ENCODE assay signal across 8 cellular contexts in the genomic region with DNA sequence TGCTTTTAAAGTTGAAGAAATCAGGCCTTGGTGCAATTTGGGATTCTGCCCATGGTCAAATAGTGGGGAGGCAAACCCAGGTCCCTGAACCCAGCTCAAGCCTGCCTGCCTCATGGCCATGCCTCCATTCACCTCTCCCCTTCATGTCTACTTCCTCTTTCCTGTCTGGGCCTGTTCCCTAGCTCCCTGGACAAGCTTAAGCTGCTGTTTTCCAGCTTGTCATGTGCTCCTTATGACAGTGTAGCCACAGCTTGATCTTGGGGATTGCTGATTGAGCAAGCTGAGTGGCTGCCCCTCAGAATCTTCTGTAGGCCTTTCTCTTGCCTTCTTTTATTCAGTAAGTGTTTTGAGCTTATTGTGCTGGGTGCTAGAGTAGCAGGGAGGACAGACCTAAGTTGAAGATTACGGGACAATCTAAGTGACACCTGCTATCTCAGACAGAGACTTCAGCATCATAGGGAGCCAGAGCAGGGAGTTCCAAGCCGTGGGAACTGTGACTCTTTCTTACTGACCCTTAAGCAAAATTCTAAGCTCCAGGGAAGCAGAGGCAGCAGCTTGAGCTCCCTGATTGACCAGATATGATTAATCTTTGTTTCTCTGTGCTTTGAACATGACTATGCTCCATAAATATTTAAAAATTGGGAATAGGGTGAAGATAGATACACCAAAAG. TPM values are rescaled to one million over a fixed set of nuclear protein-coding genes. Genes with fewer than 3 reads are reported as not detected.
A peak's percentile ranks its signal among the peaks of the same experiment; 100 is the strongest.
DNase-seq lines count a peak whose midpoint lies in the region; ATAC-seq and TF ChIP-seq lines count a peak whose summit lies in the region.

No MANE protein-coding gene starts in this region.

- TF ChIP-seq CTCF in left ventricle myocardium inferior (IDR thresholded peaks at IDR 0.05; ENCODE audit: borderline replicate concordance), result no peak
- TF ChIP-seq CTCF in GM20000 (IDR thresholded peaks at IDR 0.05; ENCODE audit: extremely low read depth, missing control alignments), result no peak

- intact Hi-C loops in left ventricle myocardium inferior (cut with micrococcal nuclease), result no loop called here

- ATAC-seq in GM18499 (IDR thresholded peaks at IDR 0.05; ENCODE audit: insufficient read depth, unreplicated experiment) (peak; percentile 3), HG02571 (IDR thresholded peaks at IDR 0.05; ENCODE audit: unreplicated experiment) (peak; percentile 27)

- no peaks in the 10 kb centered on the region for H3K27me3 ChIP-seq in left ventricle myocardium inferior (ENCODE audit: low read depth)
- no peaks in the 10 kb centered on the region for H3K27me3 ChIP-seq in skeletal muscle tissue (ENCODE audit: control insufficient read depth in 3 of 3, insufficient read depth in 3 of 3, low read length in 3 of 3)

- H3K27ac ChIP-seq in left ventricle myocardium inferior (replicated peaks) (peak overlapping the region; percentile 85), skeletal muscle tissue (ENCODE audit: low read depth, low read length) (peak overlapping the region; percentile 98)

- H3K36me3 ChIP-seq in left ventricle myocardium inferior, result no peaks in the 10 kb centered on the region
- no peaks in the 10 kb centered on the region for H3K36me3 ChIP-seq in skeletal muscle tissue (ENCODE audit: control insufficient read depth in 3 of 3, insufficient read depth in 3 of 3, low read length in 3 of 3)

- H3K9ac ChIP-seq in skeletal muscle tissue (ENCODE audit: low read depth in 1 of 3, low read length in 3 of 3), result peak overlapping the region; percentile 63 to 84 (median 75)

- H3K4me3 ChIP-seq in left ventricle myocardium inferior (peak overlapping the region; percentile 65), skeletal muscle tissue (ENCODE audit: low read length in 3 of 3) (peak overlapping the region; percentile 66 to 86 (median 69))

- H3K4me1 ChIP-seq in left ventricle myocardium inferior (peaks cover 41% of the 10 kb centered on the region), skeletal muscle tissue (ENCODE audit: control insufficient read depth in 3 of 3, insufficient read depth in 3 of 3, low read length in 3 of 3) (peaks cover 8 to 33% (median 13%) of the 10 kb centered on the region in 3 donors)

- H3K9me3 ChIP-seq in left ventricle myocardium inferior (replicated peaks) (no peaks in the 10 kb centered on the region), skeletal muscle tissue (ENCODE audit: control insufficient read depth in 3 of 3, low read length in 3 of 3) (no peaks in the 10 kb centered on the region)

- DNase-seq in NCI-H460 (ENCODE audit: extremely low read depth, low read depth) (peak; percentile 25), left ventricle myocardium inferior (no peak), GM20000 (ENCODE audit: low spot score) (no peak), D341Med (ENCODE audit: low spot score) (no peak)
- DNase-seq in activated effector memory CD4-positive, alpha-beta T cell treated with anti-CD3 and anti-CD28 coated beads, Interleukin-2, amount 50 U/mL, for 16 hours, result peak; percentile 65

RNA-seq across cellular contexts. Expression of gene MR1, which starts 0.5 kb away (rescaled TPM):
- total RNA-seq in NCI-H460 (2014; rRNA removed; shearing (Covaris generic)), result 10.0 and 11.5 TPM in 2 replicates
- polyA plus RNA-seq in NCI-H460 (2014; cell fraction: nucleus; rRNA removed), result 2.3 and 10.4 TPM in 2 replicates
- total RNA-seq in left ventricle myocardium inferior (4.8 TPM), skeletal muscle tissue (2.6 TPM)

RNA-seq across cellular contexts. Expression of gene STX6, which starts 10.6 kb away (rescaled TPM):
- total RNA-seq in NCI-H460 (2014; rRNA removed; shearing (Covaris generic)), result 29.1 and 32.4 TPM in 2 replicates
- 17.2 and 24.8 TPM in 2 replicates for polyA plus RNA-seq in NCI-H460 (2014; cell fraction: nucleus; rRNA removed)
- total RNA-seq in left ventricle myocardium inferior (7.2 TPM), skeletal muscle tissue (27.1 TPM)

RNA-seq across cellular contexts. Expression of gene IER5, which starts 55.2 kb away (rescaled TPM):
- total RNA-seq in NCI-H460 (2014; rRNA removed; shearing (Covaris generic)), result 29.6 and 35.8 TPM in 2 replicates
- polyA plus RNA-seq in NCI-H460 (2014; cell fraction: nucleus; rRNA removed), result 25.4 and 26.6 TPM in 2 replicates
- total RNA-seq in left ventricle myocardium inferior (22.1 TPM), skeletal muscle tissue (11.0 TPM)

Comparison
In these comparisons a context has a peak if more than half of its experiments do, and no peak if none do; other contexts are left out.
1. DNase-seq: peak in NCI-H460 (single experiment) and activated effector memory CD4-positive, alpha-beta T cell treated with anti-CD3 and anti-CD28 coated beads, Interleukin-2, amount 50 U/mL, for 16 hours (single experiment); none in left ventricle myocardium inferior (single experiment), GM20000 (single experiment) and D341Med (single experiment).